Comparison of ENCODE assay signal across 15 cellular contexts in genomic region chr9:77839459-77840140, GRCh38.
DNase-seq lines count a peak whose midpoint lies in the region; ATAC-seq, FAIRE-seq and TF ChIP-seq lines count a peak whose summit lies in the region.
"Had no signal": no experiment of that assay in that cellular context is flagged by ENCODE, and none has a peak within 500 bp of the region (broad histone marks: within the 10 kb centered on the region; RNA-seq: fewer than 3 reads in every experiment).

No MANE protein-coding gene starts in this region.

- peaks cover 34% of the 10 kb centered on the region for H3K4me1 Mint-ChIP-seq in astrocyte (ENCODE audit: low read depth, unreplicated experiment)
- H3K4me1 Mint-ChIP-seq in GM23338, result peaks cover 7% of the 10 kb centered on the region

- ATAC-seq in GM23338, result no peak
- ATAC-seq: effector memory CD8-positive, alpha-beta T cell had no signal

- no peak overlapping the region for H3K9ac ChIP-seq in astrocyte (ENCODE audit: low read length)
- H3K9ac ChIP-seq in skeletal muscle satellite cell (ENCODE audit: low read depth, low read length), result no peak overlapping the region

- H3K9me2 ChIP-seq in GM23338 (ENCODE audit: insufficient read depth), result no peaks in the 10 kb centered on the region

- H3K27me3 ChIP-seq in astrocyte (ENCODE audit: insufficient read depth, low read length), result no peaks in the 10 kb centered on the region
- H3K27me3 ChIP-seq in skeletal muscle satellite cell (ENCODE audit: control insufficient read depth, insufficient read depth, low read length), result no peaks in the 10 kb centered on the region
- H3K27me3 ChIP-seq in GM23338 (ENCODE audit: insufficient read depth), result no peaks in the 10 kb centered on the region

- H3K4me3 Mint-ChIP-seq in astrocyte (ENCODE audit: unreplicated experiment), result no peak overlapping the region
- no peak overlapping the region for H3K4me3 Mint-ChIP-seq in GM23338
- H3K4me3 Mint-ChIP-seq: effector memory CD8-positive, alpha-beta T cell; neural crest cell had no signal

- H3K27ac ChIP-seq in astrocyte (ENCODE audit: low read depth, low read length) (peak overlapping the region; percentile 35), GM23338 (ENCODE audit: low read depth) (no peak overlapping the region)

- H2AFZ ChIP-seq in astrocyte (ENCODE audit: low read depth, low read length), result no peak overlapping the region
- H2AFZ ChIP-seq in GM23338, result no peak overlapping the region

- no peaks in the 10 kb centered on the region for H3F3A ChIP-seq in GM23338 (replicated peaks; ENCODE audit: low read depth)

- H3K4me2 ChIP-seq in astrocyte (ENCODE audit: low read length) (peak overlapping the region; percentile 66), skeletal muscle satellite cell (ENCODE audit: low read length) (peak overlapping the region; percentile 18), GM23338 (no peak overlapping the region)

- H3K36me3 ChIP-seq in astrocyte (ENCODE audit: insufficient read depth, low read length) (no peaks in the 10 kb centered on the region), skeletal muscle satellite cell (ENCODE audit: insufficient read depth, low read length) (no peaks in the 10 kb centered on the region), GM23338 (ENCODE audit: insufficient read depth) (no peaks in the 10 kb centered on the region)

- H3K79me2 ChIP-seq in astrocyte (ENCODE audit: insufficient read depth, low read length) (peaks cover 11% of the 10 kb centered on the region), GM23338 (replicated peaks; ENCODE audit: insufficient read depth) (no peaks in the 10 kb centered on the region)

- TF ChIP-seq CTCF in astrocyte (IDR thresholded peaks at IDR 0.05; ENCODE audit: insufficient read depth, low read depth, low read length) (no peak), GM23338 (conservative IDR thresholded peaks at IDR 0.05; ENCODE audit: low read depth in 2 of 2) (no peak)

- H3K9me3 Mint-ChIP-seq in astrocyte (ENCODE audit: unreplicated experiment) (no peaks in the 10 kb centered on the region), GM23338 (no peaks in the 10 kb centered on the region)
- H3K9me3 Mint-ChIP-seq: effector memory CD8-positive, alpha-beta T cell; neural crest cell had no signal

- H3K9me3 ChIP-seq in astrocyte (ENCODE audit: insufficient read depth, low read depth, low read length), result no peaks in the 10 kb centered on the region
- H3K9me3 ChIP-seq in skeletal muscle satellite cell (replicated peaks; ENCODE audit: low read length), result no peaks in the 10 kb centered on the region
- H3K9me3 ChIP-seq: Caco-2 had no signal

- peak overlapping the region; percentile 8 for H3K27ac Mint-ChIP-seq in astrocyte (ENCODE audit: unreplicated experiment)
- no peak overlapping the region for H3K27ac Mint-ChIP-seq in GM23338
- H3K27ac Mint-ChIP-seq: effector memory CD8-positive, alpha-beta T cell had no signal

- H3K27me3 Mint-ChIP-seq in astrocyte (ENCODE audit: low read depth, unreplicated experiment), result no peaks in the 10 kb centered on the region
- H3K27me3 Mint-ChIP-seq in GM23338 (ENCODE audit: insufficient read depth, low read depth, poor library complexity), result peaks cover 3% of the 10 kb centered on the region
- H3K27me3 Mint-ChIP-seq: effector memory CD8-positive, alpha-beta T cell had no signal

- H3K4me1 ChIP-seq in astrocyte (ENCODE audit: insufficient read depth, low read length), result peaks cover 18% of the 10 kb centered on the region
- peaks cover 47% of the 10 kb centered on the region for H3K4me1 ChIP-seq in skeletal muscle satellite cell (ENCODE audit: control insufficient read depth, insufficient read depth, low read length)
- no peaks in the 10 kb centered on the region for H3K4me1 ChIP-seq in GM23338 (ENCODE audit: insufficient read depth)
- H3K4me1 ChIP-seq: Caco-2 had no signal

- H3K4me3 ChIP-seq in astrocyte (ENCODE audit: insufficient read depth, low read depth, low read length) (no peak overlapping the region), skeletal muscle satellite cell (ENCODE audit: low read length) (peak overlapping the region; percentile 16), GM23338 (no peak overlapping the region)

- H3K36me3 Mint-ChIP-seq in astrocyte (ENCODE audit: low read depth, unreplicated experiment), result peaks cover 3% of the 10 kb centered on the region
- H3K36me3 Mint-ChIP-seq in GM23338 (ENCODE audit: low read depth), result no peaks in the 10 kb centered on the region

- H4K20me1 ChIP-seq in astrocyte (ENCODE audit: insufficient read depth, low read length), result peaks cover 21% of the 10 kb centered on the region
- H4K20me1 ChIP-seq in GM23338 (replicated peaks; ENCODE audit: insufficient read depth), result 0 out of 2 replicates have a peak, but pooled peaks cover 3% of the 10 kb centered on the region

- FAIRE-seq in astrocyte (lab: Jason Lieb, UNC) (no peak), HTR-8/SVneo (lab: Jason Lieb, UNC) (no peak)

- DNase-seq in GM04504 (ENCODE audit: low read depth) (peak; percentile 39), astrocyte (ENCODE audit: low read depth) (peak; percentile 78), foreskin melanocyte (peak; percentile 73), GM23338 (ENCODE audit: low spot score) (no peak), NCI-H510A treated with DMSO at 0.1 percent for 48 hours (lab: John Stamatoyannopoulos, UW) (no peak), HTR-8/SVneo (ENCODE audit: insufficient read length, low spot score) (no peak)
- no peak for DNase-seq in activated naive CD4-positive, alpha-beta T cell treated with Interleukin-2 at 50 U/mL for 16 hours
- DNase-seq: activated CD4-positive, alpha-beta T cell treated with anti-CD3 and anti-CD28 coated beads, Interleukin-2, amount 50 U/mL, for 4 hours; activated naive CD4-positive, alpha-beta T cell treated with anti-CD3 and anti-CD28 coated beads, Interleukin-2, amount 50 U/mL, for 16 hours; effector memory CD8-positive, alpha-beta T cell; NCI-H82; stimulated activated CD4-positive, alpha-beta T cell treated with anti-CD3 and anti-CD28 coated beads, Interleukin-4, amount 100 ng/mL, for 24 hours had no signal

TF ChIP-seq in GM23338, 12 proteins besides CTCF, POLR2A, EP300 and RAD21 (continues in another document):
- TF ChIP-seq ZNF462 (CRISPR knock-in tag; IDR thresholded peaks at IDR 0.05) (no peak), POLR2AphosphoS5 (IDR thresholded peaks at IDR 0.05; ENCODE audit: low read depth) (no peak), EZH2 (IDR thresholded peaks at IDR 0.05; ENCODE audit: low read depth, unreplicated experiment) (no peak)

Comparison
In these comparisons a context has a peak if more than half of its experiments do, and no peak if none do; other contexts are left out.
1. DNase-seq: peak in GM04504 (single experiment), astrocyte (single experiment) and foreskin melanocyte (single experiment); none in GM23338 (single experiment), NCI-H510A treated with DMSO at 0.1 percent for 48 hours (single experiment), activated naive CD4-positive, alpha-beta T cell treated with Interleukin-2 at 50 U/mL for 16 hours (single experiment) and HTR-8/SVneo (single experiment).